Comparison of ENCODE assay signal across 1 cellular context in genomic region chr4:80532674-80533333, GRCh38.
TF ChIP-seq lines count a peak whose summit lies in the region.

No MANE protein-coding gene starts in this region.

TF ChIP-seq in GM23338, 12 proteins besides CTCF, POLR2A, EP300 and RAD21 (continued from another document):
- TF ChIP-seq REST (IDR thresholded peaks at IDR 0.05; ENCODE audit: unreplicated experiment), result no peak
- TF ChIP-seq EZH2 (IDR thresholded peaks at IDR 0.05; ENCODE audit: low read depth, unreplicated experiment), result no peak
- no peak for TF ChIP-seq CREB1 (CRISPR knock-in tag; IDR thresholded peaks at IDR 0.05; ENCODE audit: low read depth)
- no peak for TF ChIP-seq JUNB (IDR thresholded peaks at IDR 0.05; ENCODE audit: unreplicated experiment)
- TF ChIP-seq NANOG (IDR thresholded peaks at IDR 0.05; ENCODE audit: borderline replicate concordance), result no peak
- TF ChIP-seq ZNF462 (CRISPR knock-in tag; IDR thresholded peaks at IDR 0.05), result no peak
- no peak for TF ChIP-seq ZNF114 (CRISPR knock-in tag; IDR thresholded peaks at IDR 0.05)
